16 cellular contexts compared by ENCODE assay signal in the genomic region with DNA sequence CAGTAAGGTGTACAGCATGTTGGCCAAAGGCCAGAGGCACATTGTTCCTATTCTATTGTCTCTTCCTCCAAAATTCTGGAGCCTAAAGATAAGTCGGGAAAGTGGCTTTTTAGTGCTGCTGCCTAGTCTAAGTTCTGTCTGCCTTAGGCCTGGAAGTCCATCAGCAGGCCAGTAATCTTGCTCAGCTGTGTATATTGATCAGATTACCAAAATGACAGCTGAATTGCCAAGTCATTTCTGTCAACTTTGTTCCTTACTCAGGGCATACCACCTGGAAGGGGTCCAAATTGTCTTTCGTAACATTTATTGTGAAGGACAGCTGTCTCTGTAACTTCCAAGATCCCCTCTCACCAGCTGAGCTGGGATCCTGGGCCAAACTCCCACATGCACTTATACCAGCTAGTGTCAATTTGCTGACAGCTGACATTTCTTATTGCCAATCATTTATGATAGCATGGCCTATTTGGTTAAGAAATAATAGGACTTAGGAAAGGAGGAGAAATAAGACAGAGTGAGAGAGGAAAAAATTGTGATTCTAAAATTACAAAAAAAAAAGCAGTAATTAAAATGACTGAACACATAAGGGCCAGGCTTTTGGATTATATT.
"Had no signal": no experiment of that assay in that cellular context is flagged by ENCODE, and none has a peak within 500 bp of the region (broad histone marks: within the 10 kb centered on the region; RNA-seq: fewer than 3 reads in every experiment).

No MANE protein-coding gene starts in this region.

- DNase-seq: activated B cell treated with CpG ODN at 0.5 μM for 24 hours; activated CD4-positive, alpha-beta T cell treated with anti-CD3 and anti-CD28 coated beads for 48 hours; activated CD8-positive, alpha-beta T cell treated with anti-CD3 and anti-CD28 coated beads for 36 hours; activated effector memory CD4-positive, alpha-beta T cell treated with anti-CD3 and anti-CD28 coated beads, Interleukin-2, amount 50 U/mL, for 16 hours; activated T-cell treated with anti-CD3 and anti-CD28 coated beads, Interleukin-2, amount 50 U/mL, for 48 hours; caudate nucleus; gastrocnemius medialis; left colon; natural killer cell; nucleus accumbens; posterior cingulate gyrus; stimulated activated CD4-positive, alpha-beta T cell treated with anti-CD3 and anti-CD28 coated beads, Interleukin-4, amount 100 ng/mL, for 4 hours; stimulated activated CD8-positive, alpha-beta memory T cell treated with anti-CD3 and anti-CD28 coated beads, Interleukin-4, amount 100 ng/mL, for 48 hours; stimulated activated naive CD4-positive, alpha-beta T cell treated with Interleukin-2 at 50 U/mL for 16 hours; trophoblast cell had no signal

- H3K4me3 ChIP-seq: gastrocnemius medialis, smooth muscle cell had no signal

- H3K9me3 ChIP-seq: gastrocnemius medialis had no signal

- H3K27me3 ChIP-seq: gastrocnemius medialis had no signal

- H3K27ac ChIP-seq: gastrocnemius medialis had no signal

- H3K36me3 ChIP-seq: gastrocnemius medialis had no signal
